Comparison of ENCODE assay signal across 18 cellular contexts in genomic region chr10:84755311-84755710, GRCh38.
DNase-seq lines count a peak whose midpoint lies in the region; ATAC-seq lines count a peak whose summit lies in the region.
"Had no signal": no experiment of that assay in that cellular context is flagged by ENCODE, and none has a peak within 500 bp of the region (broad histone marks: within the 10 kb centered on the region; RNA-seq: fewer than 3 reads in every experiment).

No MANE protein-coding gene starts in this region.

- no peaks in the 10 kb centered on the region for H3K36me3 ChIP-seq in neuronal stem cell (replicated peaks in 1 of 2; ENCODE audit: control insufficient read depth in 2 of 2, insufficient read depth in 2 of 2, low read length in 2 of 2)
- H3K36me3 ChIP-seq: HAP-1 had no signal

- H4K91ac ChIP-seq in neuronal stem cell (ENCODE audit: low read depth, low read length, poor library complexity) = no peak overlapping the region

- H3K27ac ChIP-seq in neuronal stem cell (replicated peaks; ENCODE audit: low read length) = peak overlapping the region; percentile 69
- H3K27ac ChIP-seq: C4-2B, GM23248, HL-60 had no signal

- no peak overlapping the region for H4K8ac ChIP-seq in neuronal stem cell (ENCODE audit: low read depth, low read length)

- H2AFZ ChIP-seq in neuronal stem cell (ENCODE audit: low read length) = no peak overlapping the region
- H2AFZ ChIP-seq: GM23248 had no signal

- no peak overlapping the region for H3K4ac ChIP-seq in neuronal stem cell (ENCODE audit: low read length)

- H3K4me1 ChIP-seq in neuronal stem cell (ENCODE audit: control insufficient read depth in 2 of 2, insufficient read depth in 1 of 2, low read depth in 1 of 2, low read length in 2 of 2) = peaks cover 0 to 4% of the 10 kb centered on the region in 2 donors
- H3K4me1 ChIP-seq: Caco-2, HAP-1 had no signal

- H3K4me3 ChIP-seq in neuronal stem cell (ENCODE audit: low read length in 2 of 2) = no peak overlapping the region
- H3K4me3 ChIP-seq: GM23248, HAP-1 had no signal

- H3K14ac ChIP-seq in neuronal stem cell (ENCODE audit: low read length) = no peak overlapping the region

- no peak overlapping the region for H2BK15ac ChIP-seq in neuronal stem cell (ENCODE audit: low read length)

- no peaks in the 10 kb centered on the region for H3K9me3 ChIP-seq in neuronal stem cell (replicated peaks in 1 of 2; ENCODE audit: control insufficient read depth in 2 of 2, insufficient read depth in 1 of 2, low read depth in 1 of 2, low read length in 2 of 2)
- H3K9me3 ChIP-seq: Caco-2, HAP-1 had no signal

- H2BK5ac ChIP-seq in neuronal stem cell (ENCODE audit: low read length) = no peak overlapping the region

- WGBS in neuronal stem cell (ENCODE audit: extremely low coverage in 2 of 2, insufficient read length in 2 of 2, insufficient replicate concordance in 1 of 2), 2 donors = no CpG with 5 or more reads among the region's 7 CpGs

- no peak overlapping the region for H3K9ac ChIP-seq in neuronal stem cell (ENCODE audit: low read depth, low read length, poor library complexity)
- H3K9ac ChIP-seq: GM23248 had no signal

- H3K18ac ChIP-seq in neuronal stem cell (ENCODE audit: low read length) = no peak overlapping the region

- no peak overlapping the region for H2BK12ac ChIP-seq in neuronal stem cell (ENCODE audit: low read length)

- H3K4me2 ChIP-seq in neuronal stem cell (ENCODE audit: insufficient read depth, low read length, poor library complexity, severe bottlenecking) = no peak overlapping the region

- ATAC-seq in GM21515 (IDR thresholded peaks at IDR 0.05; ENCODE audit: unreplicated experiment) = no peak
- no peak for ATAC-seq in activated CD4-positive, CD25-positive, alpha-beta regulatory T cell treated with anti-CD3 and anti-CD28 coated beads, Interleukin-2, amount 50 U/mL, for 24 hours
- ATAC-seq: HepG2 had no signal

- H2BK120ac ChIP-seq in neuronal stem cell (ENCODE audit: low read depth, low read length) = no peak overlapping the region

- H3K23ac ChIP-seq in neuronal stem cell (ENCODE audit: low read depth, low read length, poor library complexity) = no peak overlapping the region

- no peak overlapping the region for H2AK5ac ChIP-seq in neuronal stem cell (ENCODE audit: low read depth, low read length)

- H3K27me3 ChIP-seq in neuronal stem cell (ENCODE audit: control insufficient read depth in 3 of 3, insufficient read depth in 3 of 3, low read depth in 1 of 3, low read length in 3 of 3) = no peaks in the 10 kb centered on the region

- peak; percentile 87 for DNase-seq in NCI-H82 (lab: John Stamatoyannopoulos, UW)
- peak; percentile 62 for DNase-seq in ecto neural progenitor cell (ENCODE audit: low spot score)
- DNase-seq in neuronal stem cell (ENCODE audit: low spot score) = peak; percentile 17
- DNase-seq in glomerular visceral epithelial cell (ENCODE audit: extremely low spot score) = no peak
- DNase-seq: AML-193; Caco-2; CD4-positive, alpha-beta T cell; DMS153; DMS79 treated with DMSO at 0.1 percent for 48 hours; GF-D8; GM23248; KBM-7 had no signal

- no peaks in the 10 kb centered on the region for H3K79me1 ChIP-seq in neuronal stem cell (ENCODE audit: low read depth, low read length)
